1 cellular context compared by ENCODE assay signal in genomic region chr3:27360113-27361078, GRCh38.
TF ChIP-seq lines count a peak whose summit lies in the region.

No MANE protein-coding gene starts in this region.

TF ChIP-seq in HepG2, 621 proteins besides CTCF, POLR2A, EP300 and RAD21 (continued from another document and continues in another):
- TF ChIP-seq PRDM10 (CRISPR knock-in tag; IDR thresholded peaks at IDR 0.05; ENCODE audit: low read depth) (peak; percentile 84; the same call in 1 of the 2 replicates), ZNF124 (CRISPR knock-in tag; IDR thresholded peaks at IDR 0.05) (peak; percentile 49; the same call in 1 of the 2 replicates), FOXO4 (CRISPR knock-in tag; conservative IDR thresholded peaks at IDR 0.05) (0 out of 2 replicates have a peak, but pooled peaks have one; percentile 55), NFAT5 (CRISPR knock-in tag; IDR thresholded peaks at IDR 0.05) (no peak), NFIC (IDR thresholded peaks at IDR 0.05; ENCODE audit: low read length) (peak; percentile 100), ZNF234 (CRISPR knock-in tag; conservative IDR thresholded peaks at IDR 0.05) (no peak), IKZF5 (CRISPR knock-in tag; IDR thresholded peaks at IDR 0.05) (peak; percentile 99), CENPT (CRISPR knock-in tag; IDR thresholded peaks at IDR 0.05; ENCODE audit: low read depth) (no peak), KDM5A (IDR thresholded peaks at IDR 0.05; ENCODE audit: borderline replicate concordance, low read length) (no peak), REXO4 (CRISPR knock-in tag; IDR thresholded peaks at IDR 0.05; ENCODE audit: borderline replicate concordance) (no peak), TCF7L2 (IDR thresholded peaks at IDR 0.05; ENCODE audit: low read depth, low read length) (peak; percentile 84; the same call in 1 of the 2 replicates), KLF11 (CRISPR knock-in tag; IDR thresholded peaks at IDR 0.05) (peak; percentile 80; the same call in 1 of the 2 replicates), JARID2 (CRISPR knock-in tag; IDR thresholded peaks at IDR 0.05; ENCODE audit: insufficient replicate concordance) (no peak), ZNF264 (CRISPR knock-in tag; IDR thresholded peaks at IDR 0.05) (peak; percentile 87; the same call in 1 of the 2 replicates), ZNF530 (CRISPR knock-in tag; IDR thresholded peaks at IDR 0.05; ENCODE audit: low read depth) (no peak), ZNF33B (CRISPR knock-in tag; IDR thresholded peaks at IDR 0.05) (no peak), KDM3A (CRISPR knock-in tag; IDR thresholded peaks at IDR 0.05; ENCODE audit: low read depth) (peak; percentile 86), PHF5A (CRISPR knock-in tag; IDR thresholded peaks at IDR 0.05; ENCODE audit: low read depth, unreplicated experiment) (no peak), FOXK2 (IDR thresholded peaks at IDR 0.05) (peak; percentile 96), ZMAT3 (CRISPR knock-in tag; conservative IDR thresholded peaks at IDR 0.05) (peak; percentile 67; the same call in 1 of the 2 replicates), ZNF7 (CRISPR knock-in tag; IDR thresholded peaks at IDR 0.05) (no peak), ZNF691 (CRISPR knock-in tag; IDR thresholded peaks at IDR 0.05; ENCODE audit: borderline replicate concordance, low read depth) (no peak; the same call in 1 of the 2 replicates), YEATS4 (CRISPR knock-in tag; IDR thresholded peaks at IDR 0.05; ENCODE audit: borderline replicate concordance) (no peak), ZNF75D (CRISPR knock-in tag; IDR thresholded peaks at IDR 0.05; ENCODE audit: borderline replicate concordance) (no peak), NONO (IDR thresholded peaks at IDR 0.05) (no peak), NONO (CRISPR knock-in tag; conservative IDR thresholded peaks at IDR 0.05) (peak; percentile 86), TBX2 (CRISPR knock-in tag; IDR thresholded peaks at IDR 0.05; ENCODE audit: borderline replicate concordance) (peak; percentile 99), ADNP (CRISPR knock-in tag; IDR thresholded peaks at IDR 0.05) (no peak), REL (CRISPR knock-in tag; conservative IDR thresholded peaks at IDR 0.05) (no peak), ZZZ3 (CRISPR knock-in tag; IDR thresholded peaks at IDR 0.05; ENCODE audit: borderline replicate concordance) (no peak), ZNF317 (CRISPR knock-in tag; IDR thresholded peaks at IDR 0.05) (0 out of 2 replicates have a peak, but pooled peaks have one; percentile 53), RELA (CRISPR knock-in tag; IDR thresholded peaks at IDR 0.05) (peak; percentile 62; the same call in 1 of the 2 replicates), GPN1 (CRISPR knock-in tag; IDR thresholded peaks at IDR 0.05; ENCODE audit: borderline replicate concordance) (no peak), ZNF34 (CRISPR knock-in tag; IDR thresholded peaks at IDR 0.05; ENCODE audit: borderline replicate concordance) (peak; percentile 59; the same call in 1 of the 2 replicates), ZNF280D (CRISPR knock-in tag; IDR thresholded peaks at IDR 0.05) (peak; percentile 87), NFE2 (CRISPR knock-in tag; IDR thresholded peaks at IDR 0.05) (no peak), AHR (CRISPR knock-in tag; IDR thresholded peaks at IDR 0.05) (peak; percentile 62; the same call in 1 of the 2 replicates), ZNF20 (CRISPR knock-in tag; IDR thresholded peaks at IDR 0.05) (no peak), IRX3 (CRISPR knock-in tag; IDR thresholded peaks at IDR 0.05; ENCODE audit: borderline replicate concordance, low read depth) (no peak)
- TF ChIP-seq, protein P1, sequence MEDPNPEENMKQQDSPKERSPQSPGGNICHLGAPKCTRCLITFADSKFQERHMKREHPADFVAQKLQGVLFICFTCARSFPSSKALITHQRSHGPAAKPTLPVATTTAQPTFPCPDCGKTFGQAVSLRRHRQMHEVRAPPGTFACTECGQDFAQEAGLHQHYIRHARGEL (CRISPR knock-in tag; IDR thresholded peaks at IDR 0.05): no peak
- TF ChIP-seq, protein P2, sequence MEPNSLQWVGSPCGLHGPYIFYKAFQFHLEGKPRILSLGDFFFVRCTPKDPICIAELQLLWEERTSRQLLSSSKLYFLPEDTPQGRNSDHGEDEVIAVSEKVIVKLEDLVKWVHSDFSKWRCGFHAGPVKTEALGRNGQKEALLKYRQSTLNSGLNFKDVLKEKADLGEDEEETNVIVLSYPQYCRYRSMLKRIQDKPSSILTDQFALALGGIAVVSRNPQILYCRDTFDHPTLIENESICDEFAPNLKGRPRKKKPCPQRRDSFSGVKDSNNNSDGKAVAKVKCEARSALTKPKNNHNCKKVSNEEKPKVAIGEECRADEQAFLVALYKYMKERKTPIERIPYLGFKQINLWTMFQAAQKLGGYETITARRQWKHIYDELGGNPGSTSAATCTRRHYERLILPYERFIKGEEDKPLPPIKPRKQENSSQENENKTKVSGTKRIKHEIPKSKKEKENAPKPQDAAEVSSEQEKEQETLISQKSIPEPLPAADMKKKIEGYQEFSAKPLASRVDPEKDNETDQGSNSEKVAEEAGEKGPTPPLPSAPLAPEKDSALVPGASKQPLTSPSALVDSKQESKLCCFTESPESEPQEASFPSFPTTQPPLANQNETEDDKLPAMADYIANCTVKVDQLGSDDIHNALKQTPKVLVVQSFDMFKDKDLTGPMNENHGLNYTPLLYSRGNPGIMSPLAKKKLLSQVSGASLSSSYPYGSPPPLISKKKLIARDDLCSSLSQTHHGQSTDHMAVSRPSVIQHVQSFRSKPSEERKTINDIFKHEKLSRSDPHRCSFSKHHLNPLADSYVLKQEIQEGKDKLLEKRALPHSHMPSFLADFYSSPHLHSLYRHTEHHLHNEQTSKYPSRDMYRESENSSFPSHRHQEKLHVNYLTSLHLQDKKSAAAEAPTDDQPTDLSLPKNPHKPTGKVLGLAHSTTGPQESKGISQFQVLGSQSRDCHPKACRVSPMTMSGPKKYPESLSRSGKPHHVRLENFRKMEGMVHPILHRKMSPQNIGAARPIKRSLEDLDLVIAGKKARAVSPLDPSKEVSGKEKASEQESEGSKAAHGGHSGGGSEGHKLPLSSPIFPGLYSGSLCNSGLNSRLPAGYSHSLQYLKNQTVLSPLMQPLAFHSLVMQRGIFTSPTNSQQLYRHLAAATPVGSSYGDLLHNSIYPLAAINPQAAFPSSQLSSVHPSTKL (CRISPR knock-in tag; IDR thresholded peaks at IDR 0.05): peak; percentile 100
- TF ChIP-seq, protein P3, sequence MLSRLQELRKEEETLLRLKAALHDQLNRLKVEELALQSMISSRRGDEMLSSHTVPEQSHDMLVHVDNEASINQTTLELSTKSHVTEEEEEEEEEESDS (CRISPR knock-in tag; IDR thresholded peaks at IDR 0.05; ENCODE audit: borderline replicate concordance): peak; percentile 43; the same call in 1 of the 2 replicates
